Comparison of ENCODE assay signal across 18 cellular contexts in the genomic region with DNA sequence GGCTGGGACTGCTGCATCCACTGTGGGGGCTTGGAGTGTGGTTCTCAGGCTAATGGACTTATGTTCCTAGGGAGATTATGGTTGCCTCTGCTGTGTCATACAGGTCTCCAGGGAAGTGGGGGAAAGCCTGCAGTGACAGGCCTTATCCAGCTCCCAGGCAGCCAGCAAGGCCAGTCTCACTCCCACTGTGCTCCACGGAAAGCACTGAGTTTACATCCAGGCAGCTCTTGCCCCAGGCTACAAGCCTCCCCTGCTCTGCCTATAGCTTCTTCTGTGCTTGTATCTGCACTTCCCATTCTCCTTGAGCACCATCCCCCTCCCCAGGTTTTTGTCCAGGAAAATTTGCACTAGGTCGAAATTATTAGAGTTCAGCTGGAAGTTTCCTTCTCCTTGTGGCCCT.
DNase-seq lines count a peak whose midpoint lies in the region; TF ChIP-seq lines count a peak whose summit lies in the region.
"Had no signal": no experiment of that assay in that cellular context is flagged by ENCODE, and none has a peak within 500 bp of the region (broad histone marks: within the 10 kb centered on the region; RNA-seq: fewer than 3 reads in every experiment).

No MANE protein-coding gene starts in this region.

- peaks cover 43 to 48% of the 10 kb centered on the region in 2 experiments for H3K9me3 Mint-ChIP-seq in H9

- peaks cover 2% of the 10 kb centered on the region; the same call in 1 of the 2 replicates for H3K27me3 Mint-ChIP-seq in H9 (ENCODE audit: low read depth)

- peaks cover 37% of the 10 kb centered on the region in 3 experiments for H3K36me3 Mint-ChIP-seq in H9 (ENCODE audit: insufficient read depth in 1 of 3, low read depth in 3 of 3)

- H3K23ac ChIP-seq in mesenchymal stem cell (ENCODE audit: low read length in 2 of 2) (no peak overlapping the region), H9 (ENCODE audit: insufficient read length, low read depth, low read length) (no peak overlapping the region)

- H3K27ac Mint-ChIP-seq in H9, result no peak overlapping the region

- H2BK12ac ChIP-seq in mesenchymal stem cell (ENCODE audit: low read length in 2 of 2), result no peak overlapping the region
- H2BK12ac ChIP-seq in H9 (ENCODE audit: insufficient read length, low read depth, low read length), result no peak overlapping the region

- H2BK5ac ChIP-seq in mesenchymal stem cell (ENCODE audit: low read depth, low read length, poor library complexity, severe bottlenecking) (no peak overlapping the region), H9 (ENCODE audit: insufficient read length, low read length) (no peak overlapping the region)

- H4K5ac ChIP-seq in H9 (ENCODE audit: insufficient read length, low read depth, low read length), result no peak overlapping the region

- no peak overlapping the region for H3K4me3 Mint-ChIP-seq in H9
- H3K4me3 Mint-ChIP-seq: CD14-positive monocyte had no signal

- H3K4me1 Mint-ChIP-seq in H9, result no peaks in the 10 kb centered on the region

- H4K20me1 ChIP-seq in H9 (ENCODE audit: control insufficient read depth, insufficient read depth, insufficient read length), result no peaks in the 10 kb centered on the region

- H3T11ph ChIP-seq in H9 (ENCODE audit: low read length), result no peak overlapping the region

- no peaks in the 10 kb centered on the region for H3K23me2 ChIP-seq in H9 (ENCODE audit: insufficient read length, low read depth, low read length, poor library complexity, severe bottlenecking)

- H3K9ac ChIP-seq in mesenchymal stem cell (ENCODE audit: low read length) (no peak overlapping the region), H9 (ENCODE audit: extremely low read depth, insufficient read length, low read length) (no peak overlapping the region)
- H3K9ac ChIP-seq: GM23248 had no signal

- H2BK15ac ChIP-seq in mesenchymal stem cell (ENCODE audit: low read depth, poor library complexity, severe bottlenecking), result peak overlapping the region; percentile 33
- no peak overlapping the region for H2BK15ac ChIP-seq in H9 (ENCODE audit: low read depth, low read length)

- H3K56ac ChIP-seq in H9 (ENCODE audit: insufficient read length, low read depth, low read length), result no peak overlapping the region

- no peaks in the 10 kb centered on the region for H3K79me2 ChIP-seq in H9 (ENCODE audit: insufficient read depth, low read length)

- H3K27me3 ChIP-seq in mesenchymal stem cell (ENCODE audit: control insufficient read depth in 1 of 2, insufficient read depth in 1 of 2, low read length in 2 of 2), result no peaks in the 10 kb centered on the region
- H3K27me3 ChIP-seq in H9 (ENCODE audit: insufficient read depth, low read length), result no peaks in the 10 kb centered on the region

- H2BK120ac ChIP-seq in mesenchymal stem cell (ENCODE audit: low read depth, low read length) (no peak overlapping the region), H9 (ENCODE audit: low read depth, low read length, poor library complexity, severe bottlenecking) (no peak overlapping the region)

- peak overlapping the region; percentile 15 for H4K91ac ChIP-seq in mesenchymal stem cell (ENCODE audit: low read length)
- H4K91ac ChIP-seq in H9 (ENCODE audit: insufficient read length, low read depth, low read length), result no peak overlapping the region

- no peak overlapping the region for H2BK20ac ChIP-seq in H9 (ENCODE audit: low read depth, low read length, poor library complexity, severe bottlenecking)

- H3K4me3 ChIP-seq in mesenchymal stem cell (ENCODE audit: insufficient read depth in 1 of 2, low read depth in 1 of 2, low read length in 2 of 2), result no peak overlapping the region
- H3K4me3 ChIP-seq: A549, GM23248, K562 had no signal

- H3K9me3 ChIP-seq in mesenchymal stem cell (ENCODE audit: control insufficient read depth, low read length) (no peaks in the 10 kb centered on the region), H9 (ENCODE audit: control insufficient read depth, low read depth, low read length) (peaks cover 16% of the 10 kb centered on the region)
- H3K9me3 ChIP-seq: A549 had no signal

- H3K27ac ChIP-seq in mesenchymal stem cell (ENCODE audit: low read length, poor library complexity, severe bottlenecking), result no peak overlapping the region
- no peak overlapping the region for H3K27ac ChIP-seq in H9 (ENCODE audit: insufficient read length, low read depth, low read length)
- H3K27ac ChIP-seq: A549, GM23248 had no signal

- 90% methylated on average over 2 of the region's 2 CpGs for WGBS in mesenchymal stem cell
- no CpG with 5 or more reads among the region's 2 CpGs for WGBS in H9 (ENCODE audit: extremely low coverage, insufficient read length, low lambda C conversion rate)

- H3K4ac ChIP-seq in mesenchymal stem cell (ENCODE audit: low read depth in 1 of 2, low read length in 2 of 2) (no peak overlapping the region), H9 (ENCODE audit: low read depth, low read length) (no peak overlapping the region)

- H3K4me1 ChIP-seq in mesenchymal stem cell (ENCODE audit: control insufficient read depth, insufficient read depth, low read depth, low read length) (peaks cover 2% of the 10 kb centered on the region), H9 (ENCODE audit: insufficient read depth, low read length) (no peaks in the 10 kb centered on the region)
- H3K4me1 ChIP-seq: A549 had no signal

- peaks cover 0 to 5% of the 10 kb centered on the region in 2 experiments for H3K36me3 ChIP-seq in mesenchymal stem cell (ENCODE audit: control insufficient read depth in 1 of 2, insufficient read depth in 2 of 2, low read depth in 1 of 2, low read length in 2 of 2)

- peak overlapping the region in 1 of 2 experiments; percentile 51 for H3K14ac ChIP-seq in mesenchymal stem cell (ENCODE audit: low read length in 2 of 2)
- H3K14ac ChIP-seq in H9 (ENCODE audit: insufficient read depth, low read length), result no peak overlapping the region

- H3K79me1 ChIP-seq in mesenchymal stem cell (replicated peaks; ENCODE audit: low read length, poor library complexity, severe bottlenecking), result no peaks in the 10 kb centered on the region
- no peaks in the 10 kb centered on the region for H3K79me1 ChIP-seq in H9 (ENCODE audit: insufficient read depth, low read depth, low read length, poor library complexity, severe bottlenecking)

- H3K18ac ChIP-seq in mesenchymal stem cell (ENCODE audit: low read depth in 1 of 2, low read length in 2 of 2) (no peak overlapping the region), H9 (ENCODE audit: insufficient read length, low read depth, low read length) (no peak overlapping the region)

- no peak overlapping the region for H2AFZ ChIP-seq in mesenchymal stem cell (ENCODE audit: low read depth, low read length)
- H2AFZ ChIP-seq in H9 (ENCODE audit: low read length), result no peak overlapping the region
- H2AFZ ChIP-seq: GM23248 had no signal

- H3K4me2 ChIP-seq in mesenchymal stem cell (ENCODE audit: low read length, poor library complexity, severe bottlenecking), result no peak overlapping the region
- no peak overlapping the region for H3K4me2 ChIP-seq in H9 (ENCODE audit: insufficient read depth, insufficient read length, low read length)
- H3K4me2 ChIP-seq: A549 had no signal

- TF ChIP-seq CTCF in H9 (conservative IDR thresholded peaks at IDR 0.05), result no peak

- DNase-seq in D341Med (ENCODE audit: low spot score) (peak; percentile 37), NCI-H226 (peak; percentile 32), UCSD-AML1 (lab: John Stamatoyannopoulos, UW; ENCODE audit: unreplicated experiment) (peak; percentile 11), mesenchymal stem cell (no peak), KG1 (lab: John Stamatoyannopoulos, UW) (no peak), LoVo (ENCODE audit: low spot score) (no peak), H9 (no peak), GM19240 (ENCODE audit: insufficient read length, low spot score) (no peak)
- DNase-seq: DMS153, NCI-H1048, NCI-H1436 treated with DMSO at 0.1 percent for 48 hours, NCI-H2081, NCI-H524 treated with DMSO at 0.1 percent for 48 hours, RPMI8226 had no signal

- H4K8ac ChIP-seq in mesenchymal stem cell (ENCODE audit: low read length), result no peak overlapping the region
- H4K8ac ChIP-seq in H9 (replicated peaks; ENCODE audit: insufficient read length, low read depth, low read length), result no peak overlapping the region

- no peak overlapping the region for H2AK5ac ChIP-seq in mesenchymal stem cell (ENCODE audit: low read length, severe bottlenecking)
- H2AK5ac ChIP-seq in H9 (ENCODE audit: insufficient read length, low read length), result no peak overlapping the region

Comparison
In these comparisons a context has a peak if more than half of its experiments do, and no peak if none do; other contexts are left out.
1. DNase-seq: peak in D341Med (single experiment), NCI-H226 (single experiment) and UCSD-AML1 (single experiment); none in mesenchymal stem cell (single experiment), KG1 (single experiment), LoVo (single experiment), H9 (single experiment) and GM19240 (single experiment).